Comparison of ENCODE assay signal across 31 cellular contexts in genomic region chr16:61820820-61821219, GRCh38.
"Had no signal": no experiment of that assay in that cellular context is flagged by ENCODE, and none has a peak within 500 bp of the region (broad histone marks: within the 10 kb centered on the region; RNA-seq: fewer than 3 reads in every experiment).

No MANE protein-coding gene starts in this region.

- H3K27me3 ChIP-seq: adrenal gland, esophagus squamous epithelium, gastroesophageal sphincter, heart right ventricle had no signal

- DNase-seq: activated CD4-positive, alpha-beta memory T cell treated with anti-CD3 and anti-CD28 coated beads, Interleukin-2, amount 10 ng/mL, durations not matched to agents 7 days and 5 days; activated CD4-positive, alpha-beta T cell treated with anti-CD3 and anti-CD28 coated beads for 1 hour; activated CD4-positive, alpha-beta T cell treated with anti-CD3 and anti-CD28 coated beads for 4 hours; activated CD4-positive, alpha-beta T cell treated with anti-CD3 and anti-CD28 coated beads, Interleukin-2, amount 10 ng/mL, durations not matched to agents 7 days and 5 days; activated CD4-positive, alpha-beta T cell treated with anti-CD3 and anti-CD28 coated beads, Interleukin-2, amount 50 U/mL, for 4 hours; activated CD8-positive, alpha-beta memory T cell treated with anti-CD3 and anti-CD28 coated beads for 24 hours; activated effector memory CD4-positive, alpha-beta T cell treated with anti-CD3 and anti-CD28 coated beads, Interleukin-2, amount 50 U/mL, for 16 hours; activated naive CD4-positive, alpha-beta T cell treated with anti-CD3 and anti-CD28 coated beads for 36 hours; activated naive CD8-positive, alpha-beta T cell treated with anti-CD3 and anti-CD28 coated beads for 36 hours; activated naive CD8-positive, alpha-beta T cell treated with anti-CD3 and anti-CD28 coated beads, Interleukin-2, amount 50 U/mL, for 24 hours; activated T-cell treated with anti-CD3 and anti-CD28 coated beads, Interleukin-2, amount 50 U/mL, for 48 hours; adrenal gland; amygdala; aorta; dermis blood vessel endothelial cell; effector CD4-positive, alpha-beta T cell; effector memory CD8-positive, alpha-beta T cell; esophagus squamous epithelium; foreskin melanocyte; heart right ventricle; T-helper 2 cell had no signal

- H3K27ac Mint-ChIP-seq: activated CD4-positive, alpha-beta memory T cell treated with anti-CD3 and anti-CD28 coated beads, Interleukin-2, amount 10 ng/mL, durations not matched to agents 7 days and 5 days; activated CD4-positive, alpha-beta T cell treated with anti-CD3 and anti-CD28 coated beads, Interleukin-2, amount 10 ng/mL, durations not matched to agents 7 days and 5 days; activated naive CD4-positive, alpha-beta T cell treated with anti-CD3 and anti-CD28 coated beads for 36 hours; activated naive CD4-positive, alpha-beta T cell treated with anti-CD3 and anti-CD28 coated beads, Interleukin-2, amount 50 U/mL, for 24 hours; activated naive CD8-positive, alpha-beta T cell treated with anti-CD3 and anti-CD28 coated beads for 36 hours; activated naive CD8-positive, alpha-beta T cell treated with anti-CD3 and anti-CD28 coated beads, Interleukin-2, amount 50 U/mL, for 24 hours; activated T-helper 1 cell treated with anti-CD3 and anti-CD28 coated beads, Interleukin-12 subunit alpha, Interleukin-12 subunit beta, Interleukin-2, Interleukin-4 antibody, amounts not matched to agents 30 ng/mL and 10 ng/mL and 1 ng/mL, durations not matched to agents 14 hours and 24 hours and 36 hours; activated T-helper 2 cell treated with anti-CD3 and anti-CD28 coated beads, Interferon-gamma antibody, Interleukin-2, Interleukin-4, amounts not matched to agents 10 μg/mL and 5 μg/mL and 100 μg/mL, durations not matched to agents 14 hours and 24 hours and 36 hours; brain; effector memory CD8-positive, alpha-beta T cell; WTC11 had no signal

- H3K4me1 Mint-ChIP-seq: activated CD4-positive, alpha-beta memory T cell treated with anti-CD3 and anti-CD28 coated beads, Interleukin-2, amount 10 ng/mL, durations not matched to agents 7 days and 5 days; activated CD4-positive, alpha-beta T cell treated with anti-CD3 and anti-CD28 coated beads, Interleukin-2, amount 10 ng/mL, durations not matched to agents 7 days and 5 days; activated naive CD4-positive, alpha-beta T cell treated with anti-CD3 and anti-CD28 coated beads, Interleukin-2, amount 50 U/mL, for 24 hours; activated naive CD8-positive, alpha-beta T cell treated with anti-CD3 and anti-CD28 coated beads for 36 hours; activated naive CD8-positive, alpha-beta T cell treated with anti-CD3 and anti-CD28 coated beads, Interleukin-2, amount 50 U/mL, for 24 hours; central memory CD8-positive, alpha-beta T cell had no signal

- ATAC-seq: activated naive CD8-positive, alpha-beta T cell treated with anti-CD3 and anti-CD28 coated beads, Interleukin-2, amount 50 U/mL, for 24 hours; effector memory CD8-positive, alpha-beta T cell; gastroesophageal sphincter; heart right ventricle; WTC11 had no signal

- H3K9me3 ChIP-seq: adrenal gland, esophagus squamous epithelium, gastroesophageal sphincter had no signal

- H3K27me3 Mint-ChIP-seq: activated CD4-positive, alpha-beta memory T cell treated with anti-CD3 and anti-CD28 coated beads, Interleukin-2, amount 10 ng/mL, durations not matched to agents 7 days and 5 days; activated CD4-positive, alpha-beta T cell treated with anti-CD3 and anti-CD28 coated beads, Interleukin-2, amount 10 ng/mL, durations not matched to agents 7 days and 5 days; activated naive CD4-positive, alpha-beta T cell treated with anti-CD3 and anti-CD28 coated beads, Interleukin-2, amount 50 U/mL, for 24 hours; activated naive CD8-positive, alpha-beta T cell treated with anti-CD3 and anti-CD28 coated beads for 36 hours; activated naive CD8-positive, alpha-beta T cell treated with anti-CD3 and anti-CD28 coated beads, Interleukin-2, amount 50 U/mL, for 24 hours; brain; central memory CD8-positive, alpha-beta T cell; effector memory CD8-positive, alpha-beta T cell had no signal

- H3K27ac ChIP-seq: adrenal gland, coronary artery, epithelial cell of prostate, esophagus squamous epithelium, gastroesophageal sphincter, heart right ventricle, VCaP had no signal

- H3K4me1 ChIP-seq: adrenal gland, esophagus squamous epithelium, gastroesophageal sphincter, heart right ventricle had no signal

- H3K36me3 ChIP-seq: adrenal gland, esophagus squamous epithelium, gastroesophageal sphincter, heart right ventricle had no signal

- H3K4me3 ChIP-seq: adrenal gland, coronary artery, esophagus squamous epithelium, gastroesophageal sphincter, heart right ventricle had no signal

- H3K9me3 Mint-ChIP-seq: brain, WTC11 had no signal

- H3K36me3 Mint-ChIP-seq: activated naive CD4-positive, alpha-beta T cell treated with anti-CD3 and anti-CD28 coated beads, Interleukin-2, amount 50 U/mL, for 24 hours; activated naive CD8-positive, alpha-beta T cell treated with anti-CD3 and anti-CD28 coated beads for 36 hours; brain; WTC11 had no signal

- H3K4me3 Mint-ChIP-seq: activated CD4-positive, alpha-beta memory T cell treated with anti-CD3 and anti-CD28 coated beads, Interleukin-2, amount 10 ng/mL, durations not matched to agents 7 days and 5 days; activated CD4-positive, alpha-beta T cell treated with anti-CD3 and anti-CD28 coated beads, Interleukin-2, amount 10 ng/mL, durations not matched to agents 7 days and 5 days; activated naive CD4-positive, alpha-beta T cell treated with anti-CD3 and anti-CD28 coated beads for 36 hours; activated naive CD4-positive, alpha-beta T cell treated with anti-CD3 and anti-CD28 coated beads, Interleukin-2, amount 50 U/mL, for 24 hours; activated naive CD8-positive, alpha-beta T cell treated with anti-CD3 and anti-CD28 coated beads for 36 hours; activated naive CD8-positive, alpha-beta T cell treated with anti-CD3 and anti-CD28 coated beads, Interleukin-2, amount 50 U/mL, for 24 hours; activated T-helper 1 cell treated with anti-CD3 and anti-CD28 coated beads, Interleukin-12 subunit alpha, Interleukin-12 subunit beta, Interleukin-2, Interleukin-4 antibody, amounts not matched to agents 30 ng/mL and 10 ng/mL and 1 ng/mL, durations not matched to agents 14 hours and 24 hours and 36 hours; brain; central memory CD8-positive, alpha-beta T cell; effector memory CD8-positive, alpha-beta T cell; WTC11 had no signal
